Comparison of ENCODE assay signal across 2 cellular contexts in the genomic region with DNA sequence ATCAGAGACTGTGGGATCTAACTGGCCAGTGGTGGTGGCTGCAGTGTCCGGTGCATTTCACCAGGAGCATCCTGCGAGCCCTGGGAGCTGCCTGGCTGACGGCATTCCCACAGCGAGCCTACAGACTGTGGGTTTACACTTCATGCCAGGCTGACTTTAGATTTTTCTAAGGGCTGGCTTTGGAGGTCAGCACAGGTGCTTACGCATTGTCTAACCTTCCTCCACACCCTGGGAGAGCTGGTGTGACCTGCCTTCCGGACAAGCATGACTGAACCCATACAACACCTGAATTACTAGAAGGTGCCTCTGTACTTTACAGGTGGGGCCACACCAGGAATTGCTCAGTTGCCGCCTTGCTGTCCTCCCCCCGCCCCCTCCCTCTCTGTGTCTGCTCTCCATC.
TF ChIP-seq lines count a peak whose summit lies in the region.

No MANE protein-coding gene starts in this region.

TF ChIP-seq in Ishikawa, 13 proteins besides CTCF, POLR2A, EP300 and RAD21 (continued from another document):
- TF ChIP-seq, protein P1, sequence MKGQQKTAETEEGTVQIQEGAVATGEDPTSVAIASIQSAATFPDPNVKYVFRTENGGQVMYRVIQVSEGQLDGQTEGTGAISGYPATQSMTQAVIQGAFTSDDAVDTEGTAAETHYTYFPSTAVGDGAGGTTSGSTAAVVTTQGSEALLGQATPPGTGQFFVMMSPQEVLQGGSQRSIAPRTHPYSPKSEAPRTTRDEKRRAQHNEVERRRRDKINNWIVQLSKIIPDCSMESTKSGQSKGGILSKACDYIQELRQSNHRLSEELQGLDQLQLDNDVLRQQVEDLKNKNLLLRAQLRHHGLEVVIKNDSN (IDR thresholded peaks at IDR 0.05) = peak; percentile 38; the same call in 1 of the 2 replicates
- TF ChIP-seq, protein P2, sequence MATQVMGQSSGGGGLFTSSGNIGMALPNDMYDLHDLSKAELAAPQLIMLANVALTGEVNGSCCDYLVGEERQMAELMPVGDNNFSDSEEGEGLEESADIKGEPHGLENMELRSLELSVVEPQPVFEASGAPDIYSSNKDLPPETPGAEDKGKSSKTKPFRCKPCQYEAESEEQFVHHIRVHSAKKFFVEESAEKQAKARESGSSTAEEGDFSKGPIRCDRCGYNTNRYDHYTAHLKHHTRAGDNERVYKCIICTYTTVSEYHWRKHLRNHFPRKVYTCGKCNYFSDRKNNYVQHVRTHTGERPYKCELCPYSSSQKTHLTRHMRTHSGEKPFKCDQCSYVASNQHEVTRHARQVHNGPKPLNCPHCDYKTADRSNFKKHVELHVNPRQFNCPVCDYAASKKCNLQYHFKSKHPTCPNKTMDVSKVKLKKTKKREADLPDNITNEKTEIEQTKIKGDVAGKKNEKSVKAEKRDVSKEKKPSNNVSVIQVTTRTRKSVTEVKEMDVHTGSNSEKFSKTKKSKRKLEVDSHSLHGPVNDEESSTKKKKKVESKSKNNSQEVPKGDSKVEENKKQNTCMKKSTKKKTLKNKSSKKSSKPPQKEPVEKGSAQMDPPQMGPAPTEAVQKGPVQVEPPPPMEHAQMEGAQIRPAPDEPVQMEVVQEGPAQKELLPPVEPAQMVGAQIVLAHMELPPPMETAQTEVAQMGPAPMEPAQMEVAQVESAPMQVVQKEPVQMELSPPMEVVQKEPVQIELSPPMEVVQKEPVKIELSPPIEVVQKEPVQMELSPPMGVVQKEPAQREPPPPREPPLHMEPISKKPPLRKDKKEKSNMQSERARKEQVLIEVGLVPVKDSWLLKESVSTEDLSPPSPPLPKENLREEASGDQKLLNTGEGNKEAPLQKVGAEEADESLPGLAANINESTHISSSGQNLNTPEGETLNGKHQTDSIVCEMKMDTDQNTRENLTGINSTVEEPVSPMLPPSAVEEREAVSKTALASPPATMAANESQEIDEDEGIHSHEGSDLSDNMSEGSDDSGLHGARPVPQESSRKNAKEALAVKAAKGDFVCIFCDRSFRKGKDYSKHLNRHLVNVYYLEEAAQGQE (IDR thresholded peaks at IDR 0.05; ENCODE audit: low read depth) = no peak
- TF ChIP-seq TEAD4 (IDR thresholded peaks at IDR 0.05) (peak; percentile 94), CEBPB (IDR thresholded peaks at IDR 0.05) (peak; percentile 46; the same call in 1 of the 2 replicates), TCF12 (IDR thresholded peaks at IDR 0.05; ENCODE audit: low read depth) (peak; percentile 100), TAF1 (IDR thresholded peaks at IDR 0.05; ENCODE audit: low read depth) (no peak), ZBTB7A (IDR thresholded peaks at IDR 0.05; ENCODE audit: low read depth) (no peak), YY1 (IDR thresholded peaks at IDR 0.05; ENCODE audit: low read depth) (peak; percentile 70; the same call in 1 of the 2 replicates), EGR1 (IDR thresholded peaks at IDR 0.05) (peak; percentile 35; the same call in 1 of the 2 replicates), CREB1 (IDR thresholded peaks at IDR 0.05; ENCODE audit: low read depth) (no peak; the same call in 1 of the 2 replicates), NFIC (IDR thresholded peaks at IDR 0.05) (peak; percentile 91), FOXM1 (IDR thresholded peaks at IDR 0.05; ENCODE audit: borderline replicate concordance, low read depth) (peak; percentile 96)

TF ChIP-seq in K562, 482 proteins besides CTCF, POLR2A, EP300 and RAD21 (continued from another document):
- TF ChIP-seq, protein P3, sequence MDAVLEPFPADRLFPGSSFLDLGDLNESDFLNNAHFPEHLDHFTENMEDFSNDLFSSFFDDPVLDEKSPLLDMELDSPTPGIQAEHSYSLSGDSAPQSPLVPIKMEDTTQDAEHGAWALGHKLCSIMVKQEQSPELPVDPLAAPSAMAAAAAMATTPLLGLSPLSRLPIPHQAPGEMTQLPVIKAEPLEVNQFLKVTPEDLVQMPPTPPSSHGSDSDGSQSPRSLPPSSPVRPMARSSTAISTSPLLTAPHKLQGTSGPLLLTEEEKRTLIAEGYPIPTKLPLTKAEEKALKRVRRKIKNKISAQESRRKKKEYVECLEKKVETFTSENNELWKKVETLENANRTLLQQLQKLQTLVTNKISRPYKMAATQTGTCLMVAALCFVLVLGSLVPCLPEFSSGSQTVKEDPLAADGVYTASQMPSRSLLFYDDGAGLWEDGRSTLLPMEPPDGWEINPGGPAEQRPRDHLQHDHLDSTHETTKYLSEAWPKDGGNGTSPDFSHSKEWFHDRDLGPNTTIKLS (IDR thresholded peaks at IDR 0.05; ENCODE audit: borderline replicate concordance, low read depth) = no peak
- TF ChIP-seq WHSC1 (IDR thresholded peaks at IDR 0.05; ENCODE audit: low read length) = peak; percentile 27
